Comparison of ENCODE assay signal across 2 cellular contexts in the genomic region with DNA sequence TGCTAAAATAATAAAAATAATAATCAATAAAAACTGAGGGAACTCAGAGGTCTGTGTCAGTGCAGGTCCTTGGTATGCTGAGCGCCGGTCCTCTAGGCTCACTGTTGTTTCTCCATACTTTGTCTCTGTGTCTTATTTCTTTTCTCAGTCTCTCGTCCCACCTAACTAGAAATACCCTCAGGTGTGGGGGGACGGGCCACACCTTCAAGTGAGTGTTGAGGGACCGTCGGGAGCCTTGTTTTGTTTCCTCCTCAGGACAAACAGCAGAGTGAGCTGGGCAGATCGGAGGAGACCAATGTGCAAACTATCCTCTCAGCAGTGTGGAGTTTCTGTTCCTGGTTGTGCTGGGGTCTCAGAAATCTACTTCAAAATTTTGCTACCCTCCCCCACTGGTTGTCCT. TPM values are rescaled to one million over a fixed set of nuclear protein-coding genes. Genes with fewer than 3 reads are reported as not detected.
"Had no signal": no experiment of that assay in that cellular context is flagged by ENCODE, and none has a peak within 500 bp of the region (broad histone marks: within the 10 kb centered on the region; RNA-seq: fewer than 3 reads in every experiment).

No MANE protein-coding gene starts in this region.

RNA-seq across cellular contexts. Expression of a gene that starts 46.3 kb away (rescaled TPM):
- total RNA-seq: G401, GM12878 had no signal
